ENCODE assay signal across 22 cellular contexts in genomic region chr19:18685597-18686164, GRCh38. TPM values are rescaled to one million over a fixed set of nuclear protein-coding genes. Genes with fewer than 3 reads are reported as not detected.
DNase-seq lines count a peak whose midpoint lies in the region; ATAC-seq and TF ChIP-seq lines count a peak whose summit lies in the region.
"Had no signal": no experiment of that assay in that cellular context is flagged by ENCODE, and none has a peak within 500 bp of the region (broad histone marks: within the 10 kb centered on the region; RNA-seq: fewer than 3 reads in every experiment).

No MANE protein-coding gene starts in this region.

- no peak for DNase-seq in CD4-positive, alpha-beta T cell
- DNase-seq in PC-9 (no peak), fibroblast of the aortic adventitia (ENCODE audit: low read depth) (peak; percentile 31), osteoblast (ENCODE audit: insufficient read length, low spot score, missing footprints) (peak; percentile 75), DMS79 (lab: John Stamatoyannopoulos, UW) (no peak), mucosa of descending colon (no peak)
- DNase-seq in activated CD4-positive, alpha-beta memory T cell treated with anti-CD3 and anti-CD28 coated beads, Interleukin-2, amount 10 ng/mL, durations not matched to agents 7 days and 5 days: no peak
- no peak for DNase-seq in T-helper 2 cell treated with Interferon-gamma antibody and Interleukin-4, amounts not matched to agents 5 μg/mL and 100 μg/mL, for 36 hours (ENCODE audit: low spot score)
- DNase-seq: activated CD4-positive, alpha-beta memory T cell treated with anti-CD3 and anti-CD28 coated beads for 36 hours; activated naive CD4-positive, alpha-beta T cell treated with anti-CD3 and anti-CD28 coated beads for 36 hours; activated T-cell treated with anti-CD3 and anti-CD28 coated beads, Interleukin-2, amount 50 U/mL, for 1 hour; GDM1; hippocampal formation; kidney; NCI-H748 treated with DMSO at 0.1 percent for 48 hours; SJCRH30; spleen; testis had no signal

- H3K4me3 Mint-ChIP-seq in CD4-positive, alpha-beta T cell: peak overlapping the region; percentile 78
- H3K4me3 Mint-ChIP-seq in activated CD4-positive, alpha-beta memory T cell treated with anti-CD3 and anti-CD28 coated beads, Interleukin-2, amount 10 ng/mL, durations not matched to agents 7 days and 5 days: no peak overlapping the region
- H3K4me3 Mint-ChIP-seq in T-helper 2 cell treated with Interferon-gamma antibody and Interleukin-4, amounts not matched to agents 5 μg/mL and 100 μg/mL, for 36 hours: no peak overlapping the region

- H3K36me3 ChIP-seq in PC-9 (ENCODE audit: low read depth) (no peaks in the 10 kb centered on the region), osteoblast (ENCODE audit: insufficient read depth, low read length) (no peaks in the 10 kb centered on the region), mucosa of descending colon (ENCODE audit: low read depth) (no peaks in the 10 kb centered on the region)
- H3K36me3 ChIP-seq: SJCRH30, spleen had no signal

- no peak for ATAC-seq in CD4-positive, alpha-beta T cell (ENCODE audit: poor library complexity)
- ATAC-seq in mucosa of descending colon: no peak
- ATAC-seq: WTC11 had no signal

- H3K9me2 ChIP-seq in PC-9 (ENCODE audit: insufficient read depth): no peaks in the 10 kb centered on the region

- peaks cover 4% of the 10 kb centered on the region for H3K36me3 Mint-ChIP-seq in CD4-positive, alpha-beta T cell (ENCODE audit: low read depth)
- H3K36me3 Mint-ChIP-seq in activated CD4-positive, alpha-beta memory T cell treated with anti-CD3 and anti-CD28 coated beads, Interleukin-2, amount 10 ng/mL, durations not matched to agents 7 days and 5 days (ENCODE audit: low read depth): no peaks in the 10 kb centered on the region
- H3K36me3 Mint-ChIP-seq in T-helper 2 cell treated with Interferon-gamma antibody and Interleukin-4, amounts not matched to agents 5 μg/mL and 100 μg/mL, for 36 hours (ENCODE audit: low read depth): no peaks in the 10 kb centered on the region
- H3K36me3 Mint-ChIP-seq: activated CD4-positive, alpha-beta memory T cell treated with anti-CD3 and anti-CD28 coated beads for 36 hours; WTC11 had no signal

- no peaks in the 10 kb centered on the region for H3K27me3 ChIP-seq in CD4-positive, alpha-beta T cell (ENCODE audit: control insufficient read depth, insufficient read depth, low read length)
- H3K27me3 ChIP-seq in PC-9 (ENCODE audit: insufficient read depth, low read depth) (no peaks in the 10 kb centered on the region), osteoblast (ENCODE audit: insufficient read depth, low read length) (no peaks in the 10 kb centered on the region)
- H3K27me3 ChIP-seq: SJCRH30, spleen, testis had no signal

- POLR2A ChIA-PET in CD4-positive, alpha-beta T cell (lab: Charles Lee): interaction anchor here (1.2 kb wide), 1 partner anchor 16 kb away, joined by 4 read pairs; no protein-coding TSS in a partner anchor
- POLR2A ChIA-PET in PC-9 (lab: Charles Lee; ENCODE audit: unreplicated experiment): interaction anchor here (0.7 kb wide), 1 partner anchor 298 kb away, joined by 5 read pairs; no protein-coding TSS in a partner anchor
- POLR2A ChIA-PET in activated CD4-positive, alpha-beta memory T cell treated with anti-CD3 and anti-CD28 coated beads, Interleukin-2, amount 10 ng/mL, durations not matched to agents 7 days and 5 days (lab: Charles Lee): no interaction called here

- no peaks in the 10 kb centered on the region for H3K27me3 Mint-ChIP-seq in CD4-positive, alpha-beta T cell
- H3K27me3 Mint-ChIP-seq in activated CD4-positive, alpha-beta memory T cell treated with anti-CD3 and anti-CD28 coated beads, Interleukin-2, amount 10 ng/mL, durations not matched to agents 7 days and 5 days: no peaks in the 10 kb centered on the region
- H3K27me3 Mint-ChIP-seq in T-helper 2 cell treated with Interferon-gamma antibody and Interleukin-4, amounts not matched to agents 5 μg/mL and 100 μg/mL, for 36 hours (ENCODE audit: low read depth): peaks cover 2% of the 10 kb centered on the region
- H3K27me3 Mint-ChIP-seq: activated CD4-positive, alpha-beta memory T cell treated with anti-CD3 and anti-CD28 coated beads for 36 hours had no signal

- peaks cover 12% of the 10 kb centered on the region; the same call in 1 of the 2 replicates for H3F3A ChIP-seq in PC-9 (ENCODE audit: insufficient read depth, low read depth)

- H3K9me3 ChIP-seq in CD4-positive, alpha-beta T cell (ENCODE audit: control insufficient read depth, low read length): no peaks in the 10 kb centered on the region
- H3K9me3 ChIP-seq in PC-9 (ENCODE audit: insufficient read depth, low read depth) (no peaks in the 10 kb centered on the region), osteoblast (ENCODE audit: low read depth, low read length) (no peaks in the 10 kb centered on the region), mucosa of descending colon (no peaks in the 10 kb centered on the region)
- H3K9me3 ChIP-seq: SJCRH30, spleen, testis had no signal

- H4K20me1 ChIP-seq in PC-9 (ENCODE audit: insufficient read depth) (peaks cover 41% of the 10 kb centered on the region), osteoblast (ENCODE audit: insufficient read depth, low read length) (peaks cover 42% of the 10 kb centered on the region)

- CTCF ChIA-PET in CD4-positive, alpha-beta T cell (lab: Charles Lee): interaction anchor here (1.0 kb wide), 1 partner anchor 96 kb away, joined by 3 read pairs; no protein-coding TSS in a partner anchor
- CTCF ChIA-PET in PC-9 (lab: Charles Lee): no interaction called here
- CTCF ChIA-PET in activated CD4-positive, alpha-beta memory T cell treated with anti-CD3 and anti-CD28 coated beads, Interleukin-2, amount 10 ng/mL, durations not matched to agents 7 days and 5 days (lab: Charles Lee): no interaction called here

- no peak overlapping the region for H3K27ac ChIP-seq in CD4-positive, alpha-beta T cell (ENCODE audit: low read depth, low read length)
- H3K27ac ChIP-seq in PC-9 (no peak overlapping the region), osteoblast (ENCODE audit: low read depth, low read length) (no peak overlapping the region)
- H3K27ac ChIP-seq: coronary artery, SJCRH30, spleen, testis had no signal

- intact Hi-C loops in CD4-positive, alpha-beta T cell (cut with DNase I, micrococcal nuclease): loop anchor here in 1 of 2 experiments (2.0 kb wide), 2 partner anchors 15 to 165 kb away; no protein-coding TSS in a partner anchor
- intact Hi-C loops in PC-9 (cut with micrococcal nuclease; ENCODE audit: unreplicated experiment) (no loop called here), mucosa of descending colon (cut with DNase I, micrococcal nuclease) (no loop called here)

- H3K4me1 Mint-ChIP-seq in CD4-positive, alpha-beta T cell (ENCODE audit: low read depth): peaks cover 36% of the 10 kb centered on the region
- H3K4me1 Mint-ChIP-seq in activated CD4-positive, alpha-beta memory T cell treated with anti-CD3 and anti-CD28 coated beads, Interleukin-2, amount 10 ng/mL, durations not matched to agents 7 days and 5 days: peaks cover 22% of the 10 kb centered on the region
- peaks cover 5% of the 10 kb centered on the region for H3K4me1 Mint-ChIP-seq in T-helper 2 cell treated with Interferon-gamma antibody and Interleukin-4, amounts not matched to agents 5 μg/mL and 100 μg/mL, for 36 hours (ENCODE audit: low read depth)

- H3K27ac Mint-ChIP-seq in CD4-positive, alpha-beta T cell: no peak overlapping the region
- H3K27ac Mint-ChIP-seq in activated CD4-positive, alpha-beta memory T cell treated with anti-CD3 and anti-CD28 coated beads, Interleukin-2, amount 10 ng/mL, durations not matched to agents 7 days and 5 days: no peak overlapping the region
- H3K27ac Mint-ChIP-seq in T-helper 2 cell treated with Interferon-gamma antibody and Interleukin-4, amounts not matched to agents 5 μg/mL and 100 μg/mL, for 36 hours: no peak overlapping the region
- H3K27ac Mint-ChIP-seq: activated CD4-positive, alpha-beta memory T cell treated with anti-CD3 and anti-CD28 coated beads for 36 hours; activated naive CD4-positive, alpha-beta T cell treated with anti-CD3 and anti-CD28 coated beads for 36 hours; memory B cell; T-helper 1 cell treated with Interleukin-12 subunit alpha and Interleukin-12 subunit beta and Interleukin-4 antibody, amounts not matched to agents 30 μg/mL and 1 μg/mL, for 36 hours; WTC11 had no signal

- H2AFZ ChIP-seq in PC-9 (no peak overlapping the region), osteoblast (ENCODE audit: low read length) (no peak overlapping the region)

- H3K79me2 ChIP-seq in PC-9 (ENCODE audit: low read depth) (peaks cover 56% of the 10 kb centered on the region), osteoblast (ENCODE audit: insufficient read depth, low read length) (peaks cover 62% of the 10 kb centered on the region)

- H3K4me1 ChIP-seq in PC-9 (replicated peaks; ENCODE audit: insufficient read depth): peaks cover 22% of the 10 kb centered on the region
- H3K4me1 ChIP-seq in osteoblast (ENCODE audit: insufficient read depth, low read length): peaks cover 21% of the 10 kb centered on the region
- peaks cover 6% of the 10 kb centered on the region for H3K4me1 ChIP-seq in mucosa of descending colon (ENCODE audit: low read depth)
- H3K4me1 ChIP-seq: SJCRH30 had no signal

- H3K4me2 ChIP-seq in PC-9: 0 out of 2 replicates have a peak overlapping the region, but pooled peaks have one; percentile 80
- peak overlapping the region; percentile 10 for H3K4me2 ChIP-seq in osteoblast (ENCODE audit: insufficient read depth, low read length)

- no peaks in the 10 kb centered on the region for H3K9me3 Mint-ChIP-seq in CD4-positive, alpha-beta T cell
- H3K9me3 Mint-ChIP-seq in activated CD4-positive, alpha-beta memory T cell treated with anti-CD3 and anti-CD28 coated beads, Interleukin-2, amount 10 ng/mL, durations not matched to agents 7 days and 5 days: no peaks in the 10 kb centered on the region
- no peaks in the 10 kb centered on the region for H3K9me3 Mint-ChIP-seq in T-helper 2 cell treated with Interferon-gamma antibody and Interleukin-4, amounts not matched to agents 5 μg/mL and 100 μg/mL, for 36 hours
- H3K9me3 Mint-ChIP-seq: activated CD4-positive, alpha-beta memory T cell treated with anti-CD3 and anti-CD28 coated beads for 36 hours; activated naive CD4-positive, alpha-beta T cell treated with anti-CD3 and anti-CD28 coated beads for 36 hours; memory B cell; T-helper 1 cell treated with Interleukin-12 subunit alpha and Interleukin-12 subunit beta and Interleukin-4 antibody, amounts not matched to agents 30 μg/mL and 1 μg/mL, for 36 hours; WTC11 had no signal

- TF ChIP-seq CTCF in CD4-positive, alpha-beta T cell (IDR thresholded peaks at IDR 0.05): no peak
- TF ChIP-seq CTCF in PC-9 (conservative IDR thresholded peaks at IDR 0.05) (no peak), fibroblast of the aortic adventitia (IDR thresholded peaks at IDR 0.05; ENCODE audit: insufficient read depth, low read length) (no peak), osteoblast (IDR thresholded peaks at IDR 0.05; ENCODE audit: extremely low read depth, low read depth, low read length) (no peak), mucosa of descending colon (IDR thresholded peaks at IDR 0.05) (no peak)

- no TSS peak for BruUV-seq in PC-9 (replicated peaks; lab: Mats Ljungman, UMichigan)

- H3K4me3 ChIP-seq in PC-9 (no peak overlapping the region), fibroblast of the aortic adventitia (ENCODE audit: low read depth, low read length) (no peak overlapping the region), osteoblast (ENCODE audit: insufficient read depth, low read length) (no peak overlapping the region), mucosa of descending colon (no peak overlapping the region)
- H3K4me3 ChIP-seq: coronary artery, SJCRH30, spleen, testis had no signal

RNA-seq across cellular contexts. Expression of gene CRTC1, which starts 2.2 kb away (rescaled TPM):
- total RNA-seq in CD4-positive, alpha-beta T cell: 10 to 100 TPM; 11.8 to 12.2 TPM
- total RNA-seq in PC-9 (2021) (13.3 and 16.6 TPM in 2 replicates), fibroblast of the aortic adventitia (ENCODE audit: low replicate concordance) (1.1 and 2.4 TPM in 2 replicates), osteoblast (3.8 and 4.0 TPM in 2 replicates), mucosa of descending colon (10 to 100 TPM; 11.5 to 15.1 (median 12.5) TPM)
- total RNA-seq in activated CD4-positive, alpha-beta memory T cell treated with anti-CD3 and anti-CD28 coated beads, Interleukin-2, amount 10 ng/mL, durations not matched to agents 7 days and 5 days: 1 to 10 TPM; 5.3 TPM

RNA-seq across cellular contexts. Expression of gene KLHL26, which starts 48.9 kb away (rescaled TPM):
- total RNA-seq in CD4-positive, alpha-beta T cell: 10 to 100 TPM; 13.7 to 19.0 TPM
- total RNA-seq in PC-9 (2021) (11.8 and 12.5 TPM in 2 replicates), fibroblast of the aortic adventitia (ENCODE audit: low replicate concordance) (3.9 and 5.2 TPM in 2 replicates), osteoblast (5.1 and 5.3 TPM in 2 replicates), mucosa of descending colon (10 to 100 TPM in 1 of 3 donors, 1 to 10 TPM in 2; 7.6 to 16.6 (median 8.9) TPM)
- total RNA-seq in activated CD4-positive, alpha-beta memory T cell treated with anti-CD3 and anti-CD28 coated beads, Interleukin-2, amount 10 ng/mL, durations not matched to agents 7 days and 5 days: 10 to 100 TPM; 10.8 to 11.0 TPM

Comparison
In these comparisons a context has a peak if more than half of its experiments do, and no peak if none do; other contexts are left out.
1. DNase-seq: peak in fibroblast of the aortic adventitia (single experiment) and osteoblast (single experiment); none in CD4-positive, alpha-beta T cell (0 of 10), PC-9 (0 of 2), DMS79 (single experiment), mucosa of descending colon (0 of 3), activated CD4-positive, alpha-beta memory T cell treated with anti-CD3 and anti-CD28 coated beads, Interleukin-2, amount 10 ng/mL, durations not matched to agents 7 days and 5 days (single experiment) and T-helper 2 cell treated with Interferon-gamma antibody and Interleukin-4, amounts not matched to agents 5 μg/mL and 100 μg/mL, for 36 hours (single experiment).